9 cellular contexts compared by ENCODE assay signal in the genomic region with DNA sequence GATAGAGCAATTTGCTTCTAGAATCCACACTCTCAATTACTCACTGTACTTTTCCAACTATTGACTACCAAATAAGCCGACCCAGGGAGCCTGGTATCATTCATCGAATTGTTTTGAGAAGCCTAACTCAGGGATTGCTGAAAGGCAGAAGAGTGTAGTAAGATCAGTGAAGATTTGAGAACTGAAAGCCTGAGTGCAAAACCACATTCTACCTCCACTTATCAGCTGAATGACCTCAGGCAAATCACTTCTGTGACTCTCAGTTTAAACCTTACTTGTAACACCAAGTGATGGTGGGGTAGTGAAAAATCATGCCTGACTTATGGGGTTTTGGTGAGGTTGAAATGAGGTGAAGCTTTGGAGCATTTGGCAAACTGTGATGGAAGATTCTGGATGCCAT.
DNase-seq lines count a peak whose midpoint lies in the region; ATAC-seq and TF ChIP-seq lines count a peak whose summit lies in the region.
"Had no signal": no experiment of that assay in that cellular context is flagged by ENCODE, and none has a peak within 500 bp of the region (broad histone marks: within the 10 kb centered on the region; RNA-seq: fewer than 3 reads in every experiment).

No MANE protein-coding gene starts in this region.

- intact Hi-C loops in heart right ventricle (cut with DNase I): loop anchor here in 4 of 10 donors (5.0 to 10.0 kb wide), 4 partner anchors 126 to 596 kb away; partner anchors contain the start of gene FUT8 (in 3 of the 4)

- H3K4me1 ChIP-seq in DOHH2 (ENCODE audit: control insufficient read depth, low read length) (peaks cover 63% of the 10 kb centered on the region), heart right ventricle (peaks cover 0 to 54% (median 12%) of the 10 kb centered on the region in 9 donors)

- peaks cover 0 to 4% (median 2%) of the 10 kb centered on the region in 5 experiments for H3K9me3 Mint-ChIP-seq in brain

- no peaks in the 10 kb centered on the region for H4K20me1 ChIP-seq in DOHH2 (ENCODE audit: control insufficient read depth, insufficient read depth, low read depth, low read length)

- H3K79me2 ChIP-seq in DOHH2 (ENCODE audit: control insufficient read depth, low read length): no peaks in the 10 kb centered on the region

- no peaks in the 10 kb centered on the region for H3K27me3 Mint-ChIP-seq in brain

- 86 to 88% methylated on average over 2 of the region's 2 CpGs for WGBS in heart right ventricle, 2 donors

- DNase-seq in DMS53 (lab: John Stamatoyannopoulos, UW) (no peak), epidermal melanocyte (ENCODE audit: insufficient read length, low spot score) (no peak), heart right ventricle (no peak), midbrain (lab: John Stamatoyannopoulos, UW) (no peak)
- DNase-seq: stimulated activated CD4-positive, alpha-beta T cell treated with anti-CD3 and anti-CD28 coated beads, Interleukin-2, amount 100 ng/mL, for 48 hours had no signal

- no peaks in the 10 kb centered on the region for H3K9me2 ChIP-seq in DOHH2 (replicated peaks; ENCODE audit: control insufficient read depth, low read length)

- TF ChIP-seq CTCF in DOHH2 (IDR thresholded peaks at IDR 0.05; ENCODE audit: low read depth, low read length, poor library complexity, severe bottlenecking): no peak
- TF ChIP-seq CTCF in brain (conservative IDR thresholded peaks at IDR 0.05): no peak
- no peak for TF ChIP-seq CTCF in heart right ventricle (IDR thresholded peaks at IDR 0.05)

- H3F3A ChIP-seq in DOHH2 (ENCODE audit: control insufficient read depth, insufficient read depth): peaks cover 8% of the 10 kb centered on the region

- peak overlapping the region; percentile 7 to 79 (median 7) for H3K4me3 Mint-ChIP-seq in brain

- H3K27ac Mint-ChIP-seq in brain: peak overlapping the region; percentile 37 to 99 (median 97)

- H3K4me3 ChIP-seq in DOHH2 (ENCODE audit: low read length) (peak overlapping the region; percentile 52), heart right ventricle (no peak overlapping the region)

- no peaks in the 10 kb centered on the region for H3K36me3 ChIP-seq in DOHH2 (ENCODE audit: control insufficient read depth, low read length)
- no peaks in the 10 kb centered on the region for H3K36me3 ChIP-seq in heart right ventricle

- peak overlapping the region; percentile 66 for H3K4me2 ChIP-seq in DOHH2 (ENCODE audit: low read length)

- H3K9me3 ChIP-seq in DOHH2 (ENCODE audit: control insufficient read depth, insufficient read depth, low read length): no peaks in the 10 kb centered on the region
- H3K9me3 ChIP-seq in heart right ventricle: no peaks in the 10 kb centered on the region

- H3K27ac ChIP-seq in DOHH2 (ENCODE audit: low read depth, low read length) (no peak overlapping the region), heart right ventricle (peak overlapping the region in 2 of 10 donors; percentile 91 to 95)

- H3K27me3 ChIP-seq in DOHH2 (ENCODE audit: control insufficient read depth, low read length): no peaks in the 10 kb centered on the region
- no peaks in the 10 kb centered on the region for H3K27me3 ChIP-seq in heart right ventricle

- ATAC-seq in GM19467 (IDR thresholded peaks at IDR 0.05; ENCODE audit: unreplicated experiment) (peak; percentile 81), HG03354 (IDR thresholded peaks at IDR 0.05; ENCODE audit: poor library complexity, severe bottlenecking, unreplicated experiment) (peak; percentile 91), heart right ventricle (no peak)

- H3K4me1 Mint-ChIP-seq in brain: peaks cover 64% of the 10 kb centered on the region

- no peaks in the 10 kb centered on the region for H3K36me3 Mint-ChIP-seq in brain

Comparison
In these comparisons a context has a peak if more than half of its experiments do, and no peak if none do; other contexts are left out.
1. ATAC-seq: peak in GM19467 (single experiment) and HG03354 (single experiment); none in heart right ventricle (0 of 8).